In genomic region chr16:73382921-73383594, GRCh38 we compare ENCODE assay signal across 1 cellular context.
TF ChIP-seq lines count a peak whose summit lies in the region.

No MANE protein-coding gene starts in this region.

TF ChIP-seq in WTC11, 78 proteins besides CTCF, POLR2A, EP300 and RAD21 (continued from another document):
- TF ChIP-seq ZNF425 (CRISPR knock-in tag; conservative IDR thresholded peaks at IDR 0.05) (no peak), JAZF1 (CRISPR knock-in tag; IDR thresholded peaks at IDR 0.05) (no peak), PRRX2 (CRISPR knock-in tag; IDR thresholded peaks at IDR 0.05) (no peak), ATF1 (CRISPR knock-in tag; IDR thresholded peaks at IDR 0.05) (no peak), E2F4 (CRISPR knock-in tag; IDR thresholded peaks at IDR 0.05; ENCODE audit: borderline replicate concordance, low read depth) (no peak), OVOL2 (CRISPR knock-in tag; IDR thresholded peaks at IDR 0.05; ENCODE audit: borderline replicate concordance) (no peak), ZNF416 (CRISPR knock-in tag; IDR thresholded peaks at IDR 0.05) (no peak), NR3C1 (CRISPR knock-in tag; conservative IDR thresholded peaks at IDR 0.05; ENCODE audit: low read depth) (no peak), CREB1 (CRISPR knock-in tag; IDR thresholded peaks at IDR 0.05) (no peak), MXD4 (CRISPR knock-in tag; IDR thresholded peaks at IDR 0.05; ENCODE audit: borderline replicate concordance) (no peak), EMX1 (CRISPR knock-in tag; IDR thresholded peaks at IDR 0.05) (no peak), AR (CRISPR knock-in tag; IDR thresholded peaks at IDR 0.05) (no peak), HMGXB4 (CRISPR knock-in tag; IDR thresholded peaks at IDR 0.05) (no peak), SMAD4 (CRISPR knock-in tag; IDR thresholded peaks at IDR 0.05) (no peak)
